8 cellular contexts compared by ENCODE assay signal in genomic region chr7:117385340-117386124, GRCh38. TPM values are rescaled to one million over a fixed set of nuclear protein-coding genes. Genes with fewer than 3 reads are reported as not detected.
DNase-seq lines count a peak whose midpoint lies in the region; ATAC-seq and TF ChIP-seq lines count a peak whose summit lies in the region.

No MANE protein-coding gene starts in this region.

- no peaks in the 10 kb centered on the region for H3K27me3 ChIP-seq in foreskin keratinocyte

- peak; percentile 88 for ATAC-seq in HG02870 (IDR thresholded peaks at IDR 0.05; ENCODE audit: unreplicated experiment)
- peak; percentile 77 for ATAC-seq in foreskin keratinocyte
- ATAC-seq in HG03039 (IDR thresholded peaks at IDR 0.05; ENCODE audit: unreplicated experiment) = no peak
- ATAC-seq in HG03457 (IDR thresholded peaks at IDR 0.05; ENCODE audit: unreplicated experiment) = no peak

- peak; percentile 75 for TF ChIP-seq CTCF in foreskin keratinocyte (conservative IDR thresholded peaks at IDR 0.05)

- H3K4me1 ChIP-seq in foreskin keratinocyte = no peaks in the 10 kb centered on the region

- H3K27ac ChIP-seq in foreskin keratinocyte = no peak overlapping the region

- peak; percentile 2 for DNase-seq in NCI-H2029 (lab: John Stamatoyannopoulos, UW)
- DNase-seq in NCI-H2029 treated with DMSO at 0.1 percent for 48 hours (lab: John Stamatoyannopoulos, UW) = no peak
- peak; percentile 36 for DNase-seq in OCI-M2 (lab: John Stamatoyannopoulos, UW; ENCODE audit: unreplicated experiment)
- DNase-seq in foreskin keratinocyte = peak in 1 of 2 donors; percentile 32
- DNase-seq in activated CD4-positive, CD25-positive, alpha-beta regulatory T cell (lab: John Stamatoyannopoulos, UW) = no peak

RNA-seq across cellular contexts. Expression of gene ASZ1, which starts 41.8 kb away (rescaled TPM):
- total RNA-seq in foreskin keratinocyte = not detected in 2 replicates
- not detected in 2 replicates for polyA plus RNA-seq in foreskin keratinocyte

Comparison
In these comparisons a context has a peak if more than half of its experiments do, and no peak if none do; other contexts are left out.
1. DNase-seq: peak in NCI-H2029 (single experiment) and OCI-M2 (single experiment); none in NCI-H2029 treated with DMSO at 0.1 percent for 48 hours (single experiment) and activated CD4-positive, CD25-positive, alpha-beta regulatory T cell (0 of 4).
2. ATAC-seq: peak in HG02870 (single experiment) and foreskin keratinocyte (single experiment); none in HG03039 (single experiment) and HG03457 (single experiment).